In genomic region chr22:44954113-44954512, GRCh38 we compare ENCODE assay signal across 1 cellular context.
TF ChIP-seq lines count a peak whose summit lies in the region.

No MANE protein-coding gene starts in this region.

TF ChIP-seq in GM23338, 12 proteins besides CTCF, POLR2A, EP300 and RAD21 (continued from another document):
- TF ChIP-seq, protein P1, sequence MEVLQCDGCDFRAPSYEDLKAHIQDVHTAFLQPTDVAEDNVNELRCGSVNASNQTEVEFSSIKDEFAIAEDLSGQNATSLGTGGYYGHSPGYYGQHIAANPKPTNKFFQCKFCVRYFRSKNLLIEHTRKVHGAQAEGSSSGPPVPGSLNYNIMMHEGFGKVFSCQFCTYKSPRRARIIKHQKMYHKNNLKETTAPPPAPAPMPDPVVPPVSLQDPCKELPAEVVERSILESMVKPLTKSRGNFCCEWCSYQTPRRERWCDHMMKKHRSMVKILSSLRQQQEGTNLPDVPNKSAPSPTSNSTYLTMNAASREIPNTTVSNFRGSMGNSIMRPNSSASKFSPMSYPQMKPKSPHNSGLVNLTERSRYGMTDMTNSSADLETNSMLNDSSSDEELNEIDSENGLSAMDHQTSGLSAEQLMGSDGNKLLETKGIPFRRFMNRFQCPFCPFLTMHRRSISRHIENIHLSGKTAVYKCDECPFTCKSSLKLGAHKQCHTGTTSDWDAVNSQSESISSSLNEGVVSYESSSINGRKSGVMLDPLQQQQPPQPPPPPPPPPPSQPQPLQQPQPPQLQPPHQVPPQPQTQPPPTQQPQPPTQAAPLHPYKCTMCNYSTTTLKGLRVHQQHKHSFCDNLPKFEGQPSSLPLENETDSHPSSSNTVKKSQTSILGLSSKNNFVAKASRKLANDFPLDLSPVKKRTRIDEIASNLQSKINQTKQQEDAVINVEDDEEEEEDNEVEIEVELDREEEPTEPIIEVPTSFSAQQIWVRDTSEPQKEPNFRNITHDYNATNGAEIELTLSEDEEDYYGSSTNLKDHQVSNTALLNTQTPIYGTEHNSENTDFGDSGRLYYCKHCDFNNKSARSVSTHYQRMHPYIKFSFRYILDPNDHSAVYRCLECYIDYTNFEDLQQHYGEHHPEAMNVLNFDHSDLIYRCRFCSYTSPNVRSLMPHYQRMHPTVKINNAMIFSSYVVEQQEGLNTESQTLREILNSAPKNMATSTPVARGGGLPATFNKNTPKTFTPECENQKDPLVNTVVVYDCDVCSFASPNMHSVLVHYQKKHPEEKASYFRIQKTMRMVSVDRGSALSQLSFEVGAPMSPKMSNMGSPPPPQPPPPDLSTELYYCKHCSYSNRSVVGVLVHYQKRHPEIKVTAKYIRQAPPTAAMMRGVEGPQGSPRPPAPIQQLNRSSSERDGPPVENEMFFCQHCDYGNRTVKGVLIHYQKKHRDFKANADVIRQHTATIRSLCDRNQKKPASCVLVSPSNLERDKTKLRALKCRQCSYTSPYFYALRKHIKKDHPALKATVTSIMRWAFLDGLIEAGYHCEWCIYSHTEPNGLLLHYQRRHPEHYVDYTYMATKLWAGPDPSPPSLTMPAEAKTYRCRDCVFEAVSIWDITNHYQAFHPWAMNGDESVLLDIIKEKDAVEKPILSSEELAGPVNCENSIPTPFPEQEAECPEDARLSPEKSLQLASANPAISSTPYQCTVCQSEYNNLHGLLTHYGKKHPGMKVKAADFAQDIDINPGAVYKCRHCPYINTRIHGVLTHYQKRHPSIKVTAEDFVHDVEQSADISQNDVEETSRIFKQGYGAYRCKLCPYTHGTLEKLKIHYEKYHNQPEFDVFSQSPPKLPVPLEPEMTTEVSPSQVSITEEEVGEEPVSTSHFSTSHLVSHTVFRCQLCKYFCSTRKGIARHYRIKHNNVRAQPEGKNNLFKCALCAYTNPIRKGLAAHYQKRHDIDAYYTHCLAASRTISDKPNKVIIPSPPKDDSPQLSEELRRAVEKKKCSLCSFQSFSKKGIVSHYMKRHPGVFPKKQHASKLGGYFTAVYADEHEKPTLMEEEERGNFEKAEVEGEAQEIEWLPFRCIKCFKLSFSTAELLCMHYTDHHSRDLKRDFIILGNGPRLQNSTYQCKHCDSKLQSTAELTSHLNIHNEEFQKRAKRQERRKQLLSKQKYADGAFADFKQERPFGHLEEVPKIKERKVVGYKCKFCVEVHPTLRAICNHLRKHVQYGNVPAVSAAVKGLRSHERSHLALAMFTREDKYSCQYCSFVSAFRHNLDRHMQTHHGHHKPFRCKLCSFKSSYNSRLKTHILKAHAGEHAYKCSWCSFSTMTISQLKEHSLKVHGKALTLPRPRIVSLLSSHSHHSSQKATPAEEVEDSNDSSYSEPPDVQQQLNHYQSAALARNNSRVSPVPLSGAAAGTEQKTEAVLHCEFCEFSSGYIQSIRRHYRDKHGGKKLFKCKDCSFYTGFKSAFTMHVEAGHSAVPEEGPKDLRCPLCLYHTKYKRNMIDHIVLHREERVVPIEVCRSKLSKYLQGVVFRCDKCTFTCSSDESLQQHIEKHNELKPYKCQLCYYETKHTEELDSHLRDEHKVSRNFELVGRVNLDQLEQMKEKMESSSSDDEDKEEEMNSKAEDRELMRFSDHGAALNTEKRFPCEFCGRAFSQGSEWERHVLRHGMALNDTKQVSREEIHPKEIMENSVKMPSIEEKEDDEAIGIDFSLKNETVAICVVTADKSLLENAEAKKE (CRISPR knock-in tag; IDR thresholded peaks at IDR 0.05): no peak
- no peak; the same call in 1 of the 2 replicates for TF ChIP-seq POLR2AphosphoS5 (IDR thresholded peaks at IDR 0.05; ENCODE audit: low read depth)
- no peak for TF ChIP-seq ZNF114 (CRISPR knock-in tag; IDR thresholded peaks at IDR 0.05)
